25 cellular contexts compared by ENCODE assay signal in the genomic region with DNA sequence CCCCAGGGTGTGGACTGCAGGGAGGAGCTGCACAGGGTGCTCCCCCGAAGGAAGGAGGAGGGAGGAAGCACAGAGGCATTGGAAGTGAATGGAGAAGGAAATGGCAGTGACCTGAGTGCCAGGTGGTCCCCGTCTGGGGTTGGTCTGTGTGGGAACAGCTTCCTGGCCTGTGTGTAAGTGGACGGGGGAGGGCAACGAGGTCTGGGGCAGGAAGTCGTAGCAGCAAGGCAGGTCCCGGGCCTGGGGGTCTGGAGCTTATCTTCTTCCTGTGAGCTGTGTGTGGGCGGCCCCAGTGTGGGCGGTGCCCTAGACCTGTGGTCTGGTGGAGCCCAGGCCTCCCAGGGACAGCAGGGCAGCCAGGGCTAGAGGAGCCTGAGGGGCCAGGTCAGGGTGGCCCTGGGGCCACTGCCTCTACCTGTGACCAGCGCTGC.
DNase-seq lines count a peak whose midpoint lies in the region; ATAC-seq and TF ChIP-seq lines count a peak whose summit lies in the region.
"Had no signal": no experiment of that assay in that cellular context is flagged by ENCODE, and none has a peak within 500 bp of the region (broad histone marks: within the 10 kb centered on the region; RNA-seq: fewer than 3 reads in every experiment).

No MANE protein-coding gene starts in this region.

- H3K4me1 Mint-ChIP-seq in activated CD4-positive, alpha-beta memory T cell treated with anti-CD3 and anti-CD28 coated beads for 36 hours (ENCODE audit: low read depth) = no peaks in the 10 kb centered on the region
- no peaks in the 10 kb centered on the region for H3K4me1 Mint-ChIP-seq in activated CD4-positive, alpha-beta memory T cell treated with anti-CD3 and anti-CD28 coated beads, Interleukin-2, amount 10 ng/mL, durations not matched to agents 7 days and 5 days
- H3K4me1 Mint-ChIP-seq in activated B cell treated with CpG ODN at 0.5 μM for 24 hours = peaks cover 30% of the 10 kb centered on the region
- H3K4me1 Mint-ChIP-seq in stimulated activated naive B cell treated with anti-CD40 and anti-IgM and Interleukin-4, amounts not matched to agents 10 μg/mL and 1 μg/mL and 100 μg/mL, for 72 hours = peaks cover 7 to 33% of the 10 kb centered on the region in 2 donors
- H3K4me1 Mint-ChIP-seq: mesothelial cell of epicardium, neural progenitor cell had no signal

- peak; percentile 12 for DNase-seq in activated CD4-positive, alpha-beta memory T cell treated with anti-CD3 and anti-CD28 coated beads for 36 hours
- DNase-seq in activated CD4-positive, alpha-beta memory T cell treated with anti-CD3 and anti-CD28 coated beads, Interleukin-2, amount 10 ng/mL, durations not matched to agents 7 days and 5 days = no peak
- DNase-seq in Jurkat, Clone E6-1 (ENCODE audit: low read depth, low spot score) = peak; percentile 74
- DNase-seq in activated B cell treated with CpG ODN at 0.5 μM for 24 hours = no peak
- DNase-seq in stimulated activated naive B cell treated with anti-CD40 and anti-IgM and Interleukin-4, amounts not matched to agents 10 μg/mL and 1 μg/mL and 100 μg/mL, for 72 hours = peak; percentile 18
- DNase-seq in NCI-H1105 treated with DMSO at 0.1 percent for 48 hours (lab: John Stamatoyannopoulos, UW) = no peak
- DNase-seq in cerebellar cortex (ENCODE audit: low spot score) = no peak
- DNase-seq in activated effector memory CD4-positive, alpha-beta T cell treated with anti-CD3 and anti-CD28 coated beads, Interleukin-2, amount 50 U/mL, for 16 hours = no peak
- DNase-seq: activated CD4-positive, alpha-beta T cell treated with anti-CD3 and anti-CD28 coated beads for 48 hours; anterior cingulate cortex; central memory CD4-positive, alpha-beta T cell; erythroblast; GM23248; NCI-H1436; NCI-H82; stimulated activated CD4-positive, alpha-beta T cell treated with anti-CD3 and anti-CD28 coated beads, Interleukin-4, amount 100 ng/mL, for 4 hours; SW 1271 had no signal

- ATAC-seq in activated B cell treated with CpG ODN at 0.5 μM for 24 hours (ENCODE audit: low read depth) = peak; percentile 68
- peak; percentile 49 to 66 for ATAC-seq in stimulated activated naive B cell treated with anti-CD40 and anti-IgM and Interleukin-4, amounts not matched to agents 10 μg/mL and 1 μg/mL and 100 μg/mL, for 72 hours (replicated peaks)
- ATAC-seq: gastroesophageal sphincter, left colon, psoas muscle had no signal

- POLR2A ChIA-PET in activated CD4-positive, alpha-beta memory T cell treated with anti-CD3 and anti-CD28 coated beads for 36 hours (lab: Charles Lee) = no interaction called here
- POLR2A ChIA-PET in activated CD4-positive, alpha-beta memory T cell treated with anti-CD3 and anti-CD28 coated beads, Interleukin-2, amount 10 ng/mL, durations not matched to agents 7 days and 5 days (lab: Charles Lee) = interaction anchor here (0.8 kb wide), 1 partner anchor 46 kb away, joined by 3 read pairs; no protein-coding TSS in a partner anchor
- POLR2A ChIA-PET in activated B cell treated with CpG ODN at 0.5 μM for 24 hours (lab: Charles Lee) = interaction anchor here (1.0 to 1.4 kb wide), 5 partner anchors 9 to 50 kb away, joined by 3 to 13 read pairs (median 6); no protein-coding TSS in a partner anchor

- H3K9me3 Mint-ChIP-seq in activated CD4-positive, alpha-beta memory T cell treated with anti-CD3 and anti-CD28 coated beads for 36 hours = no peaks in the 10 kb centered on the region
- no peaks in the 10 kb centered on the region for H3K9me3 Mint-ChIP-seq in activated CD4-positive, alpha-beta memory T cell treated with anti-CD3 and anti-CD28 coated beads, Interleukin-2, amount 10 ng/mL, durations not matched to agents 7 days and 5 days
- no peaks in the 10 kb centered on the region for H3K9me3 Mint-ChIP-seq in activated B cell treated with CpG ODN at 0.5 μM for 24 hours
- no peaks in the 10 kb centered on the region for H3K9me3 Mint-ChIP-seq in stimulated activated naive B cell treated with anti-CD40 and anti-IgM and Interleukin-4, amounts not matched to agents 10 μg/mL and 1 μg/mL and 100 μg/mL, for 72 hours

- H3K4me3 Mint-ChIP-seq in activated CD4-positive, alpha-beta memory T cell treated with anti-CD3 and anti-CD28 coated beads for 36 hours = no peak overlapping the region
- H3K4me3 Mint-ChIP-seq in activated CD4-positive, alpha-beta memory T cell treated with anti-CD3 and anti-CD28 coated beads, Interleukin-2, amount 10 ng/mL, durations not matched to agents 7 days and 5 days = no peak overlapping the region
- peak overlapping the region; percentile 69 for H3K4me3 Mint-ChIP-seq in activated B cell treated with CpG ODN at 0.5 μM for 24 hours
- H3K4me3 Mint-ChIP-seq in stimulated activated naive B cell treated with anti-CD40 and anti-IgM and Interleukin-4, amounts not matched to agents 10 μg/mL and 1 μg/mL and 100 μg/mL, for 72 hours = peak overlapping the region; percentile 76 to 79
- H3K4me3 Mint-ChIP-seq: mesothelial cell of epicardium, neural progenitor cell had no signal

- peaks cover 21% of the 10 kb centered on the region for H3K27me3 Mint-ChIP-seq in activated CD4-positive, alpha-beta memory T cell treated with anti-CD3 and anti-CD28 coated beads for 36 hours
- H3K27me3 Mint-ChIP-seq in activated CD4-positive, alpha-beta memory T cell treated with anti-CD3 and anti-CD28 coated beads, Interleukin-2, amount 10 ng/mL, durations not matched to agents 7 days and 5 days = peaks cover 6% of the 10 kb centered on the region
- no peaks in the 10 kb centered on the region for H3K27me3 Mint-ChIP-seq in activated B cell treated with CpG ODN at 0.5 μM for 24 hours
- H3K27me3 Mint-ChIP-seq in stimulated activated naive B cell treated with anti-CD40 and anti-IgM and Interleukin-4, amounts not matched to agents 10 μg/mL and 1 μg/mL and 100 μg/mL, for 72 hours = no peaks in the 10 kb centered on the region

- CTCF ChIA-PET in activated CD4-positive, alpha-beta memory T cell treated with anti-CD3 and anti-CD28 coated beads for 36 hours (lab: Charles Lee) = interaction anchor here (0.6 kb wide), 1 partner anchor 136 kb away, joined by 3 read pairs; no protein-coding TSS in a partner anchor
- CTCF ChIA-PET in activated CD4-positive, alpha-beta memory T cell treated with anti-CD3 and anti-CD28 coated beads, Interleukin-2, amount 10 ng/mL, durations not matched to agents 7 days and 5 days (lab: Charles Lee) = no interaction called here
- CTCF ChIA-PET in activated B cell treated with CpG ODN at 0.5 μM for 24 hours (lab: Charles Lee) = no interaction called here

- intact Hi-C loops in activated CD4-positive, alpha-beta memory T cell treated with anti-CD3 and anti-CD28 coated beads for 36 hours (cut with micrococcal nuclease) = no loop called here
- intact Hi-C loops in activated B cell treated with CpG ODN at 0.5 μM for 24 hours (cut with micrococcal nuclease) = no loop called here

- no peak for TF ChIP-seq CTCF in activated B cell treated with CpG ODN at 0.5 μM for 24 hours (IDR thresholded peaks at IDR 0.05)

- H3K27ac Mint-ChIP-seq in activated CD4-positive, alpha-beta memory T cell treated with anti-CD3 and anti-CD28 coated beads for 36 hours = no peak overlapping the region
- H3K27ac Mint-ChIP-seq in activated CD4-positive, alpha-beta memory T cell treated with anti-CD3 and anti-CD28 coated beads, Interleukin-2, amount 10 ng/mL, durations not matched to agents 7 days and 5 days = no peak overlapping the region
- peak overlapping the region; percentile 63 for H3K27ac Mint-ChIP-seq in activated B cell treated with CpG ODN at 0.5 μM for 24 hours
- peak overlapping the region; percentile 93 for H3K27ac Mint-ChIP-seq in stimulated activated naive B cell treated with anti-CD40 and anti-IgM and Interleukin-4, amounts not matched to agents 10 μg/mL and 1 μg/mL and 100 μg/mL, for 72 hours
- H3K27ac Mint-ChIP-seq: mesothelial cell of epicardium, neural progenitor cell had no signal

- no peak overlapping the region for H3K4me3 ChIP-seq in Jurkat, Clone E6-1 (ENCODE audit: low read length)
- H3K4me3 ChIP-seq: BLaER1, gastroesophageal sphincter, GM23248, neural progenitor cell, psoas muscle, smooth muscle cell, vagina had no signal

- no peaks in the 10 kb centered on the region for H3K36me3 Mint-ChIP-seq in activated CD4-positive, alpha-beta memory T cell treated with anti-CD3 and anti-CD28 coated beads for 36 hours
- no peaks in the 10 kb centered on the region for H3K36me3 Mint-ChIP-seq in activated CD4-positive, alpha-beta memory T cell treated with anti-CD3 and anti-CD28 coated beads, Interleukin-2, amount 10 ng/mL, durations not matched to agents 7 days and 5 days (ENCODE audit: low read depth)
- H3K36me3 Mint-ChIP-seq in activated B cell treated with CpG ODN at 0.5 μM for 24 hours (ENCODE audit: low read depth) = peaks cover 3% of the 10 kb centered on the region
- peaks cover 10 to 15% of the 10 kb centered on the region in 2 donors for H3K36me3 Mint-ChIP-seq in stimulated activated naive B cell treated with anti-CD40 and anti-IgM and Interleukin-4, amounts not matched to agents 10 μg/mL and 1 μg/mL and 100 μg/mL, for 72 hours
- H3K36me3 Mint-ChIP-seq: neural progenitor cell had no signal

Comparison
In these comparisons a context has a peak if more than half of its experiments do, and no peak if none do; other contexts are left out.
1. DNase-seq: peak in activated CD4-positive, alpha-beta memory T cell treated with anti-CD3 and anti-CD28 coated beads for 36 hours (single experiment), Jurkat, Clone E6-1 (single experiment) and stimulated activated naive B cell treated with anti-CD40 and anti-IgM and Interleukin-4, amounts not matched to agents 10 μg/mL and 1 μg/mL and 100 μg/mL, for 72 hours (single experiment); none in activated CD4-positive, alpha-beta memory T cell treated with anti-CD3 and anti-CD28 coated beads, Interleukin-2, amount 10 ng/mL, durations not matched to agents 7 days and 5 days (single experiment), activated B cell treated with CpG ODN at 0.5 μM for 24 hours (single experiment), NCI-H1105 treated with DMSO at 0.1 percent for 48 hours (single experiment), cerebellar cortex (single experiment) and activated effector memory CD4-positive, alpha-beta T cell treated with anti-CD3 and anti-CD28 coated beads, Interleukin-2, amount 50 U/mL, for 16 hours (single experiment).
2. H3K27ac Mint-ChIP-seq: peak in activated B cell treated with CpG ODN at 0.5 μM for 24 hours (single experiment) and stimulated activated naive B cell treated with anti-CD40 and anti-IgM and Interleukin-4, amounts not matched to agents 10 μg/mL and 1 μg/mL and 100 μg/mL, for 72 hours (single experiment); none in activated CD4-positive, alpha-beta memory T cell treated with anti-CD3 and anti-CD28 coated beads for 36 hours (single experiment) and activated CD4-positive, alpha-beta memory T cell treated with anti-CD3 and anti-CD28 coated beads, Interleukin-2, amount 10 ng/mL, durations not matched to agents 7 days and 5 days (single experiment).
3. H3K4me3 Mint-ChIP-seq: peak in activated B cell treated with CpG ODN at 0.5 μM for 24 hours (single experiment) and stimulated activated naive B cell treated with anti-CD40 and anti-IgM and Interleukin-4, amounts not matched to agents 10 μg/mL and 1 μg/mL and 100 μg/mL, for 72 hours (2 of 2); none in activated CD4-positive, alpha-beta memory T cell treated with anti-CD3 and anti-CD28 coated beads for 36 hours (single experiment) and activated CD4-positive, alpha-beta memory T cell treated with anti-CD3 and anti-CD28 coated beads, Interleukin-2, amount 10 ng/mL, durations not matched to agents 7 days and 5 days (single experiment).